7 cellular contexts compared by ENCODE assay signal in genomic region chr16:69763557-69763942, GRCh38. TPM values are rescaled to one million over a fixed set of nuclear protein-coding genes. Genes with fewer than 3 reads are reported as not detected.
A peak's percentile ranks its signal among the peaks of the same experiment; 100 is the strongest.
DNase-seq lines count a peak whose midpoint lies in the region; ATAC-seq and TF ChIP-seq lines count a peak whose summit lies in the region.

No MANE protein-coding gene starts in this region.

- H3K4me3 Mint-ChIP-seq in activated T-helper 1 cell treated with anti-CD3 and anti-CD28 coated beads, Interleukin-12 subunit alpha, Interleukin-12 subunit beta, Interleukin-2, Interleukin-4 antibody, amounts not matched to agents 30 ng/mL and 10 ng/mL and 1 ng/mL, durations not matched to agents 14 hours and 24 hours and 36 hours: peak overlapping the region; percentile 95

- DNase-seq in HL-60 (ENCODE audit: low read depth in 1 of 2, low spot score in 1 of 2): no peak
- DNase-seq in activated T-helper 1 cell treated with anti-CD3 and anti-CD28 coated beads, Interleukin-12 subunit alpha, Interleukin-12 subunit beta, Interleukin-2, Interleukin-4 antibody, amounts not matched to agents 30 ng/mL and 10 ng/mL and 1 ng/mL, durations not matched to agents 14 hours and 24 hours and 36 hours (ENCODE audit: low spot score): no peak
- no peak for DNase-seq in spleen
- no peak for DNase-seq in NAMALWA (ENCODE audit: low spot score)
- DNase-seq in stimulated activated CD4-positive, alpha-beta T cell treated with anti-CD3 and anti-CD28 coated beads, Interleukin-12 subunit alpha, Interleukin-12 subunit beta, amount 100 ng/mL, for 4 hours: no peak

- intact Hi-C loops in activated T-helper 1 cell treated with anti-CD3 and anti-CD28 coated beads, Interleukin-12 subunit alpha, Interleukin-12 subunit beta, Interleukin-2, Interleukin-4 antibody, amounts not matched to agents 30 ng/mL and 10 ng/mL and 1 ng/mL, durations not matched to agents 14 hours and 24 hours and 36 hours (cut with micrococcal nuclease): loop anchor here (2.0 to 5.0 kb wide), 3 partner anchors 37 to 576 kb away; partner anchors contain the start of genes NQO1, SNTB2 and VPS4A
- intact Hi-C loops in spleen (cut with DNase I; ENCODE audit: low total_unique reads): no loop called here

- H3K36me3 Mint-ChIP-seq in activated T-helper 1 cell treated with anti-CD3 and anti-CD28 coated beads, Interleukin-12 subunit alpha, Interleukin-12 subunit beta, Interleukin-2, Interleukin-4 antibody, amounts not matched to agents 30 ng/mL and 10 ng/mL and 1 ng/mL, durations not matched to agents 14 hours and 24 hours and 36 hours (ENCODE audit: low read depth): peaks cover 6% of the 10 kb centered on the region

- H3K9me3 Mint-ChIP-seq in activated T-helper 1 cell treated with anti-CD3 and anti-CD28 coated beads, Interleukin-12 subunit alpha, Interleukin-12 subunit beta, Interleukin-2, Interleukin-4 antibody, amounts not matched to agents 30 ng/mL and 10 ng/mL and 1 ng/mL, durations not matched to agents 14 hours and 24 hours and 36 hours: no peaks in the 10 kb centered on the region

- 67 to 77% (median 73%) methylated on average over 6 of the region's 6 CpGs for WGBS in spleen, 5 donors

- H3K27me3 ChIP-seq in HL-60 (ENCODE audit: insufficient read depth, poor library complexity, severe bottlenecking) (no peaks in the 10 kb centered on the region), spleen (replicated peaks in 1 of 7) (no peaks in the 10 kb centered on the region)

- peaks cover 10 to 66% (median 32%) of the 10 kb centered on the region in 6 donors for H3K4me1 ChIP-seq in spleen

- H3K4me1 Mint-ChIP-seq in activated T-helper 1 cell treated with anti-CD3 and anti-CD28 coated beads, Interleukin-12 subunit alpha, Interleukin-12 subunit beta, Interleukin-2, Interleukin-4 antibody, amounts not matched to agents 30 ng/mL and 10 ng/mL and 1 ng/mL, durations not matched to agents 14 hours and 24 hours and 36 hours (ENCODE audit: low read depth): peaks cover 37% of the 10 kb centered on the region

- no peak for ATAC-seq in HG03108 (IDR thresholded peaks at IDR 0.05; ENCODE audit: unreplicated experiment)

- no peak for TF ChIP-seq CTCF in HL-60 (IDR thresholded peaks at IDR 0.05; ENCODE audit: insufficient read depth, low read length)
- no peak for TF ChIP-seq CTCF in spleen (IDR thresholded peaks at IDR 0.05 in 8 of 11, conservative IDR thresholded peaks at IDR 0.05 in 3 of 11)

- peaks cover 0 to 11% (median 0%) of the 10 kb centered on the region in 6 donors for H3K36me3 ChIP-seq in spleen

- peak overlapping the region; percentile 97; the same call in 1 of the 2 replicates for H3K4me3 ChIP-seq in HL-60 (replicated peaks; ENCODE audit: insufficient read depth, low read length)
- H3K4me3 ChIP-seq in iPS-18c (ENCODE audit: insufficient read depth, low read depth, low read length): peak overlapping the region; percentile 90
- peak overlapping the region in 6 of 8 donors; percentile 74 to 93 (median 86) for H3K4me3 ChIP-seq in spleen

- H3K9me3 ChIP-seq in iPS-18c (ENCODE audit: control insufficient read depth, insufficient read depth, low read length) (peaks cover 2% of the 10 kb centered on the region), spleen (no peaks in the 10 kb centered on the region)

- no peak for TF ChIP-seq POLR2A in spleen (IDR thresholded peaks at IDR 0.05)

- H3K27ac Mint-ChIP-seq in activated T-helper 1 cell treated with anti-CD3 and anti-CD28 coated beads, Interleukin-12 subunit alpha, Interleukin-12 subunit beta, Interleukin-2, Interleukin-4 antibody, amounts not matched to agents 30 ng/mL and 10 ng/mL and 1 ng/mL, durations not matched to agents 14 hours and 24 hours and 36 hours: peak overlapping the region; percentile 96

- H3K27me3 Mint-ChIP-seq in activated T-helper 1 cell treated with anti-CD3 and anti-CD28 coated beads, Interleukin-12 subunit alpha, Interleukin-12 subunit beta, Interleukin-2, Interleukin-4 antibody, amounts not matched to agents 30 ng/mL and 10 ng/mL and 1 ng/mL, durations not matched to agents 14 hours and 24 hours and 36 hours (ENCODE audit: insufficient read depth): peaks cover 2% of the 10 kb centered on the region

- peak overlapping the region; percentile 84 for H3K27ac ChIP-seq in HL-60 (replicated peaks)
- peak overlapping the region in 7 of 8 donors; percentile 88 to 96 (median 93) for H3K27ac ChIP-seq in spleen

RNA-seq across cellular contexts. Expression of gene WWP2, which starts 1.4 kb away (rescaled TPM):
- 53.8 and 58.3 TPM in 2 replicates for total RNA-seq in activated T-helper 1 cell treated with anti-CD3 and anti-CD28 coated beads, Interleukin-12 subunit alpha, Interleukin-12 subunit beta, Interleukin-2, Interleukin-4 antibody, amounts not matched to agents 30 ng/mL and 10 ng/mL and 1 ng/mL, durations not matched to agents 14 hours and 24 hours and 36 hours
- 100 to 1,000 TPM in 1 of 7 donors, 10 to 100 TPM in 6; 57.4 to 109 (median 74.6) TPM for total RNA-seq in spleen
- 10 to 100 TPM; 13.7 to 33.9 (median 18.9) TPM for polyA plus RNA-seq in spleen

RNA-seq across cellular contexts. Expression of gene NOB1, which starts 8.8 kb away (rescaled TPM):
- 132 and 133 TPM in 2 replicates for total RNA-seq in activated T-helper 1 cell treated with anti-CD3 and anti-CD28 coated beads, Interleukin-12 subunit alpha, Interleukin-12 subunit beta, Interleukin-2, Interleukin-4 antibody, amounts not matched to agents 30 ng/mL and 10 ng/mL and 1 ng/mL, durations not matched to agents 14 hours and 24 hours and 36 hours
- total RNA-seq in spleen: 10 to 100 TPM; 39.1 to 44.7 (median 39.7) TPM
- 10 to 100 TPM; 35.1 to 48.8 (median 46.1) TPM for polyA plus RNA-seq in spleen

RNA-seq across cellular contexts. Expression of gene NQO1, which starts 37.2 kb away (rescaled TPM):
- 9.7 and 9.8 TPM in 2 replicates for total RNA-seq in activated T-helper 1 cell treated with anti-CD3 and anti-CD28 coated beads, Interleukin-12 subunit alpha, Interleukin-12 subunit beta, Interleukin-2, Interleukin-4 antibody, amounts not matched to agents 30 ng/mL and 10 ng/mL and 1 ng/mL, durations not matched to agents 14 hours and 24 hours and 36 hours
- total RNA-seq in spleen: 10 to 100 TPM in 6 of 7 donors, 1 to 10 TPM in 1; 9.2 to 70.6 (median 24.0) TPM
- polyA plus RNA-seq in spleen: 10 to 100 TPM; 13.0 to 25.6 (median 13.4) TPM
